ENCODE assay signal across 8 cellular contexts in the genomic region with DNA sequence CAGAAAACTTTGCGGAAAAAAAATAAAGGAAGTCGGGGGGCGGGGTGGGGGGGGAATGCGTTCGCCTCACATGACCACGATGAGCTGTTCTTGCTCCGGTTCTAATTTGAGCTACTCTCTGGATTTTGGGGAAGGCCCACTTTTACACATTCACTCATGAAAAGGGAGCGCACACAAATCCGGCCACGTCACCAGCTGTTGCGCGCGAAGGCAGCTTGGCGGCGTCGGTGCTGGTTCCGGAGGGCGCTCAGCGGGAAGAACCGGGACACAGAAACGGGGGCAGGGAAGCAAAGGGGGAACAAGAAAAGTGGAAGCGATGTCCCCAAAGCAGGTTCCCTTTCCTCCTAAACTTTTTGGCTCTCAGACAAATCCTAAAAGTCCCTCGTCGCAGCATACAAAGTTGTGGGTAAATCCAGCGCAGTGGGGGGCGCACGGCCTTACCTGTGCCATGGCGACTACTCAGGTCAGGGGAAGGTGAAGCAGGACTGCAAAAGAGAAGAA. TPM values are rescaled to one million over a fixed set of nuclear protein-coding genes. Genes with fewer than 3 reads are reported as not detected.
A peak's percentile ranks its signal among the peaks of the same experiment; 100 is the strongest.
DNase-seq lines count a peak whose midpoint lies in the region; ATAC-seq and TF ChIP-seq lines count a peak whose summit lies in the region.

No MANE protein-coding gene starts in this region.

- H3K27me3 ChIP-seq in PC-3 (ENCODE audit: low read length) (no peaks in the 10 kb centered on the region), stomach smooth muscle (ENCODE audit: control insufficient read depth in 1 of 2, insufficient read depth in 2 of 2, low read length in 2 of 2) (no peaks in the 10 kb centered on the region)

- H3K27ac ChIP-seq in PC-3 (ENCODE audit: low read length) (peak overlapping the region; percentile 90), stomach smooth muscle (ENCODE audit: low read length) (peak overlapping the region; percentile 84)

- peaks cover 24% of the 10 kb centered on the region for H4K20me1 ChIP-seq in PC-3 (ENCODE audit: low read length)

- ATAC-seq in HG02870 (IDR thresholded peaks at IDR 0.05; ENCODE audit: unreplicated experiment) (peak; percentile 30), PC-3 (peak; percentile 13), naive B cell (ENCODE audit: low read depth in 2 of 2) (peak; percentile 40 to 51), GM18858 (IDR thresholded peaks at IDR 0.05; ENCODE audit: unreplicated experiment) (no peak)

- peaks cover 18% of the 10 kb centered on the region for H3K36me3 ChIP-seq in PC-3 (ENCODE audit: low read depth, low read length)
- H3K36me3 ChIP-seq in stomach smooth muscle (ENCODE audit: control insufficient read depth in 2 of 2, insufficient read depth in 2 of 2, low read length in 2 of 2): no peaks in the 10 kb centered on the region

- H3K4me1 Mint-ChIP-seq in naive B cell: peaks cover 15 to 22% (median 16%) of the 10 kb centered on the region in 3 donors

- peak overlapping the region; percentile 83 to 96 (median 93) for H3K27ac Mint-ChIP-seq in naive B cell

- intact Hi-C loops in PC-3 (cut with micrococcal nuclease): loop anchor here (2.0 kb wide), 1 partner anchor 41 kb away; no protein-coding TSS in a partner anchor

- DNase-seq in PC-3 (peak; percentile 60), activated T-helper 1 cell treated with Interleukin-2 at 50 U/mL for 16 hours (ENCODE audit: low read depth) (peak; percentile 17), fibroblast of mammary gland (ENCODE audit: low read depth) (peak; percentile 86), naive B cell (peak; percentile 40)

- peak overlapping the region; percentile 86 to 98 (median 96) for H3K4me3 Mint-ChIP-seq in naive B cell

- peaks cover 11 to 17% (median 15%) of the 10 kb centered on the region in 3 donors for H3K27me3 Mint-ChIP-seq in naive B cell

- no peaks in the 10 kb centered on the region for H3K9me3 Mint-ChIP-seq in naive B cell

- H3K9ac ChIP-seq in PC-3 (ENCODE audit: low read length): peak overlapping the region; percentile 99
- peak overlapping the region; percentile 94 to 96 for H3K9ac ChIP-seq in stomach smooth muscle (ENCODE audit: low read length in 2 of 2)

- no peaks in the 10 kb centered on the region for H3K9me2 ChIP-seq in PC-3 (replicated peaks; ENCODE audit: low read length)

- peaks cover 12% of the 10 kb centered on the region for H3F3A ChIP-seq in PC-3 (ENCODE audit: low read length, unreplicated experiment)

- no peak for TF ChIP-seq CTCF in GM12875 (IDR thresholded peaks at IDR 0.05; ENCODE audit: borderline replicate concordance, insufficient read depth, low read depth, low read length)
- no peak for TF ChIP-seq CTCF in PC-3 (conservative IDR thresholded peaks at IDR 0.05; ENCODE audit: low read depth, low read length)
- TF ChIP-seq CTCF in fibroblast of mammary gland (conservative IDR thresholded peaks at IDR 0.05; ENCODE audit: control insufficient read depth, insufficient read depth, low read depth, low read length): peak; percentile 8

- BruUV-seq in PC-3 (replicated peaks; lab: Mats Ljungman, UMichigan): no TSS peak

- CTCF ChIA-PET in PC-3 (lab: Charles Lee): interaction anchor here (1.2 to 1.6 kb wide), 2 partner anchors 32 to 41 kb away, joined by 4 to 6 read pairs; no protein-coding TSS in a partner anchor

- H3K4me3 ChIP-seq in GM12875 (ENCODE audit: low read depth, low read length) (peak overlapping the region; percentile 95), PC-3 (ENCODE audit: low read length) (peak overlapping the region; percentile 89), fibroblast of mammary gland (ENCODE audit: control insufficient read depth, low read depth, low read length) (peak overlapping the region; percentile 96), stomach smooth muscle (ENCODE audit: low read length in 2 of 2) (peak overlapping the region; percentile 94 to 98)

- H3K4me2 ChIP-seq in PC-3 (ENCODE audit: low read length): peak overlapping the region; percentile 96

- H3K9me3 ChIP-seq in PC-3 (ENCODE audit: low read length) (no peaks in the 10 kb centered on the region), stomach smooth muscle (ENCODE audit: control insufficient read depth in 2 of 2, low read length in 2 of 2) (no peaks in the 10 kb centered on the region)

- H2AFZ ChIP-seq in PC-3 (ENCODE audit: low read length): no peak overlapping the region

- POLR2A ChIA-PET in PC-3 (lab: Charles Lee; ENCODE audit: unreplicated experiment): interaction anchor here (0.6 to 1.5 kb wide), 6 partner anchors 9 to 30 kb away, joined by 3 to 22 read pairs (median 6); no protein-coding TSS in a partner anchor

- H3K79me2 ChIP-seq in PC-3 (ENCODE audit: low read length): peaks cover 53% of the 10 kb centered on the region

- H3K36me3 Mint-ChIP-seq in naive B cell: no peaks in the 10 kb centered on the region

- H3K4me1 ChIP-seq in PC-3 (ENCODE audit: insufficient read depth, low read length) (peaks cover 24% of the 10 kb centered on the region), stomach smooth muscle (ENCODE audit: control insufficient read depth, insufficient read depth, low read length) (peaks cover 20% of the 10 kb centered on the region)

RNA-seq across cellular contexts. Expression of gene ANXA5, which starts 0.6 kb away (rescaled TPM):
- 271 and 280 TPM in 2 replicates for total RNA-seq in PC-3 (2014; rRNA removed)
- 100 to 1,000 TPM; 101 to 219 (median 118) TPM for polyA plus RNA-seq in naive B cell (ENCODE audit: low read depth in 6 of 6)

Comparison
In these comparisons a context has a peak if more than half of its experiments do, and no peak if none do; other contexts are left out.
1. DNase-seq: peak in every context shown above with its lines; median percentile 86 in fibroblast of mammary gland; 60 in PC-3; 40 in naive B cell; 17 in activated T-helper 1 cell treated with Interleukin-2 at 50 U/mL for 16 hours.